Comparison of ENCODE assay signal across 1 cellular context in the genomic region with DNA sequence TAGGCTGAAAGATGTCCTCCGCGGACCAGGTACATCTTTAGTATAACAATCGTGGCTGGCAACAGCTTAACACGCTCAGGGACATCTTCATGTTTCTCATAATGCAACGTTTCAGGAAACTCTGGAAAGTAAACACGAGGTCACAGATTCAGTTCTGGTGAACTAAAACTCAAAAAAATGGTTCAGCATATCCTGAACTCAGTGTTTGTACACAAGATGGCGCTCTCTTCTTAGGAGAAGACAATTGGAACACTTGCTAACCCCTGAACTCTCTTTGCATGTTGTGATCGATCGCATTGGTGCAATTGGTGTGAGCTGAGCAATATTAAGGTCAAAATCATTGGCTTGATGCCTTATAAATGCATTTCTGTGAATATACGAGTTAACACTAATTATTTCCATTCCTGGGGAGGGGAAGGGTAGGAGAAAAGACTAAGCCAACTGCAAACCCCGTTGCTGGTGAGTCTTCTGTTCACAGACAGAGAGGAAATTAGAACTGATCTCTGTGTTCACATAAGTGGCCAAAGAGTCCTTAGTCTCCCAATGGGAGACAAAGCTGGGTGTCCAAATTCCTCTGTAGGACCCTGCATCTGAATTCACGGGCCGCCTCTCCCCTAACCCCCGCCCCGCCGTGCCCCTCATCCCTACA.
TF ChIP-seq lines count a peak whose summit lies in the region.

No MANE protein-coding gene starts in this region.

TF ChIP-seq in K562, 482 proteins besides CTCF, POLR2A, EP300 and RAD21 (continued from another document and continues in another):
- 0 out of 2 replicates have a peak, but pooled peaks have one; percentile 56 for TF ChIP-seq XRCC5 (IDR thresholded peaks at IDR 0.05; ENCODE audit: low read depth, low read length)
- TF ChIP-seq, protein P1, sequence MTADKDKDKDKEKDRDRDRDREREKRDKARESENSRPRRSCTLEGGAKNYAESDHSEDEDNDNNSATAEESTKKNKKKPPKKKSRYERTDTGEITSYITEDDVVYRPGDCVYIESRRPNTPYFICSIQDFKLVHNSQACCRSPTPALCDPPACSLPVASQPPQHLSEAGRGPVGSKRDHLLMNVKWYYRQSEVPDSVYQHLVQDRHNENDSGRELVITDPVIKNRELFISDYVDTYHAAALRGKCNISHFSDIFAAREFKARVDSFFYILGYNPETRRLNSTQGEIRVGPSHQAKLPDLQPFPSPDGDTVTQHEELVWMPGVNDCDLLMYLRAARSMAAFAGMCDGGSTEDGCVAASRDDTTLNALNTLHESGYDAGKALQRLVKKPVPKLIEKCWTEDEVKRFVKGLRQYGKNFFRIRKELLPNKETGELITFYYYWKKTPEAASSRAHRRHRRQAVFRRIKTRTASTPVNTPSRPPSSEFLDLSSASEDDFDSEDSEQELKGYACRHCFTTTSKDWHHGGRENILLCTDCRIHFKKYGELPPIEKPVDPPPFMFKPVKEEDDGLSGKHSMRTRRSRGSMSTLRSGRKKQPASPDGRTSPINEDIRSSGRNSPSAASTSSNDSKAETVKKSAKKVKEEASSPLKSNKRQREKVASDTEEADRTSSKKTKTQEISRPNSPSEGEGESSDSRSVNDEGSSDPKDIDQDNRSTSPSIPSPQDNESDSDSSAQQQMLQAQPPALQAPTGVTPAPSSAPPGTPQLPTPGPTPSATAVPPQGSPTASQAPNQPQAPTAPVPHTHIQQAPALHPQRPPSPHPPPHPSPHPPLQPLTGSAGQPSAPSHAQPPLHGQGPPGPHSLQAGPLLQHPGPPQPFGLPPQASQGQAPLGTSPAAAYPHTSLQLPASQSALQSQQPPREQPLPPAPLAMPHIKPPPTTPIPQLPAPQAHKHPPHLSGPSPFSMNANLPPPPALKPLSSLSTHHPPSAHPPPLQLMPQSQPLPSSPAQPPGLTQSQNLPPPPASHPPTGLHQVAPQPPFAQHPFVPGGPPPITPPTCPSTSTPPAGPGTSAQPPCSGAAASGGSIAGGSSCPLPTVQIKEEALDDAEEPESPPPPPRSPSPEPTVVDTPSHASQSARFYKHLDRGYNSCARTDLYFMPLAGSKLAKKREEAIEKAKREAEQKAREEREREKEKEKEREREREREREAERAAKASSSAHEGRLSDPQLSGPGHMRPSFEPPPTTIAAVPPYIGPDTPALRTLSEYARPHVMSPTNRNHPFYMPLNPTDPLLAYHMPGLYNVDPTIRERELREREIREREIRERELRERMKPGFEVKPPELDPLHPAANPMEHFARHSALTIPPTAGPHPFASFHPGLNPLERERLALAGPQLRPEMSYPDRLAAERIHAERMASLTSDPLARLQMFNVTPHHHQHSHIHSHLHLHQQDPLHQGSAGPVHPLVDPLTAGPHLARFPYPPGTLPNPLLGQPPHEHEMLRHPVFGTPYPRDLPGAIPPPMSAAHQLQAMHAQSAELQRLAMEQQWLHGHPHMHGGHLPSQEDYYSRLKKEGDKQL (CRISPR knock-in tag; IDR thresholded peaks at IDR 0.05; ENCODE audit: borderline replicate concordance), result no peak
- TF ChIP-seq ARID2 (IDR thresholded peaks at IDR 0.05), result peak; percentile 99
- TF ChIP-seq, protein P2, sequence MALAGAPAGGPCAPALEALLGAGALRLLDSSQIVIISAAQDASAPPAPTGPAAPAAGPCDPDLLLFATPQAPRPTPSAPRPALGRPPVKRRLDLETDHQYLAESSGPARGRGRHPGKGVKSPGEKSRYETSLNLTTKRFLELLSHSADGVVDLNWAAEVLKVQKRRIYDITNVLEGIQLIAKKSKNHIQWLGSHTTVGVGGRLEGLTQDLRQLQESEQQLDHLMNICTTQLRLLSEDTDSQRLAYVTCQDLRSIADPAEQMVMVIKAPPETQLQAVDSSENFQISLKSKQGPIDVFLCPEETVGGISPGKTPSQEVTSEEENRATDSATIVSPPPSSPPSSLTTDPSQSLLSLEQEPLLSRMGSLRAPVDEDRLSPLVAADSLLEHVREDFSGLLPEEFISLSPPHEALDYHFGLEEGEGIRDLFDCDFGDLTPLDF (CRISPR knock-in tag; IDR thresholded peaks at IDR 0.05), result 0 out of 2 replicates have a peak, but pooled peaks have one; percentile 25
- TF ChIP-seq, protein P3, sequence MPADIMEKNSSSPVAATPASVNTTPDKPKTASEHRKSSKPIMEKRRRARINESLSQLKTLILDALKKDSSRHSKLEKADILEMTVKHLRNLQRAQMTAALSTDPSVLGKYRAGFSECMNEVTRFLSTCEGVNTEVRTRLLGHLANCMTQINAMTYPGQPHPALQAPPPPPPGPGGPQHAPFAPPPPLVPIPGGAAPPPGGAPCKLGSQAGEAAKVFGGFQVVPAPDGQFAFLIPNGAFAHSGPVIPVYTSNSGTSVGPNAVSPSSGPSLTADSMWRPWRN (IDR thresholded peaks at IDR 0.05; ENCODE audit: low read depth), result no peak
- no peak for TF ChIP-seq DIDO1 (tag; IDR thresholded peaks at IDR 0.05; ENCODE audit: low read depth)
- no peak for TF ChIP-seq ZZZ3 (IDR thresholded peaks at IDR 0.05)
- TF ChIP-seq ZNF165 (CRISPR knock-in tag; IDR thresholded peaks at IDR 0.05; ENCODE audit: borderline replicate concordance), result no peak
- TF ChIP-seq DACH1 (IDR thresholded peaks at IDR 0.05; ENCODE audit: partially characterized antibody), result no peak
- TF ChIP-seq RFX1 (IDR thresholded peaks at IDR 0.05), result no peak
- peak; percentile 83 for TF ChIP-seq NR2C1 (IDR thresholded peaks at IDR 0.05)
- TF ChIP-seq NR2C1 (tag; IDR thresholded peaks at IDR 0.05), result peak; percentile 82
- no peak for TF ChIP-seq CEBPB (tag; IDR thresholded peaks at IDR 0.05)
- TF ChIP-seq ZC3H4 (CRISPR knock-in tag; IDR thresholded peaks at IDR 0.05; ENCODE audit: borderline replicate concordance), result no peak
- no peak for TF ChIP-seq SRSF1 (IDR thresholded peaks at IDR 0.05; ENCODE audit: low read depth, low read length)
- TF ChIP-seq, protein P4, sequence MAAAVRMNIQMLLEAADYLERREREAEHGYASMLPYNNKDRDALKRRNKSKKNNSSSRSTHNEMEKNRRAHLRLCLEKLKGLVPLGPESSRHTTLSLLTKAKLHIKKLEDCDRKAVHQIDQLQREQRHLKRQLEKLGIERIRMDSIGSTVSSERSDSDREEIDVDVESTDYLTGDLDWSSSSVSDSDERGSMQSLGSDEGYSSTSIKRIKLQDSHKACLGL (CRISPR knock-in tag; IDR thresholded peaks at IDR 0.05; ENCODE audit: borderline replicate concordance, poor library complexity, severe bottlenecking), result no peak
- TF ChIP-seq, protein P5, sequence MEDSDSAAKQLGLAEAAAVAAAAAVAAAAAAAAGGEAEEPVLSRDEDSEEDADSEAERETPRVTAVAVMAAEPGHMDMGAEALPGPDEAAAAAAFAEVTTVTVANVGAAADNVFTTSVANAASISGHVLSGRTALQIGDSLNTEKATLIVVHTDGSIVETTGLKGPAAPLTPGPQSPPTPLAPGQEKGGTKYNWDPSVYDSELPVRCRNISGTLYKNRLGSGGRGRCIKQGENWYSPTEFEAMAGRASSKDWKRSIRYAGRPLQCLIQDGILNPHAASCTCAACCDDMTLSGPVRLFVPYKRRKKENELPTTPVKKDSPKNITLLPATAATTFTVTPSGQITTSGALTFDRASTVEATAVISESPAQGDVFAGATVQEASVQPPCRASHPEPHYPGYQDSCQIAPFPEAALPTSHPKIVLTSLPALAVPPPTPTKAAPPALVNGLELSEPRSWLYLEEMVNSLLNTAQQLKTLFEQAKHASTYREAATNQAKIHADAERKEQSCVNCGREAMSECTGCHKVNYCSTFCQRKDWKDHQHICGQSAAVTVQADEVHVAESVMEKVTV (CRISPR knock-in tag; IDR thresholded peaks at IDR 0.05), result peak; percentile 98
- no peak for TF ChIP-seq TAF9B (IDR thresholded peaks at IDR 0.05; ENCODE audit: partially characterized antibody)
- peak; percentile 52; the same call in 1 of the 2 replicates for TF ChIP-seq RB1 (IDR thresholded peaks at IDR 0.05; ENCODE audit: low read depth)
- no peak for TF ChIP-seq SRSF3 (IDR thresholded peaks at IDR 0.05; ENCODE audit: insufficient read depth, low read length)
- TF ChIP-seq, protein P6, sequence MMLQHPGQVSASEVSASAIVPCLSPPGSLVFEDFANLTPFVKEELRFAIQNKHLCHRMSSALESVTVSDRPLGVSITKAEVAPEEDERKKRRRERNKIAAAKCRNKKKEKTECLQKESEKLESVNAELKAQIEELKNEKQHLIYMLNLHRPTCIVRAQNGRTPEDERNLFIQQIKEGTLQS (IDR thresholded peaks at IDR 0.05), result no peak
- TF ChIP-seq, protein P6 (CRISPR knock-in tag; conservative IDR thresholded peaks at IDR 0.05), result 0 out of 2 replicates have a peak, but pooled peaks have one; percentile 47
- TF ChIP-seq, protein P7, sequence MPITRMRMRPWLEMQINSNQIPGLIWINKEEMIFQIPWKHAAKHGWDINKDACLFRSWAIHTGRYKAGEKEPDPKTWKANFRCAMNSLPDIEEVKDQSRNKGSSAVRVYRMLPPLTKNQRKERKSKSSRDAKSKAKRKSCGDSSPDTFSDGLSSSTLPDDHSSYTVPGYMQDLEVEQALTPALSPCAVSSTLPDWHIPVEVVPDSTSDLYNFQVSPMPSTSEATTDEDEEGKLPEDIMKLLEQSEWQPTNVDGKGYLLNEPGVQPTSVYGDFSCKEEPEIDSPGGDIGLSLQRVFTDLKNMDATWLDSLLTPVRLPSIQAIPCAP (CRISPR knock-in tag; IDR thresholded peaks at IDR 0.05; ENCODE audit: borderline replicate concordance), result no peak
- no peak for TF ChIP-seq MTA1 (IDR thresholded peaks at IDR 0.05; ENCODE audit: borderline replicate concordance)
- TF ChIP-seq ATF7 (IDR thresholded peaks at IDR 0.05), result 0 out of 2 replicates have a peak, but pooled peaks have one; percentile 15
- TF ChIP-seq, protein P8, sequence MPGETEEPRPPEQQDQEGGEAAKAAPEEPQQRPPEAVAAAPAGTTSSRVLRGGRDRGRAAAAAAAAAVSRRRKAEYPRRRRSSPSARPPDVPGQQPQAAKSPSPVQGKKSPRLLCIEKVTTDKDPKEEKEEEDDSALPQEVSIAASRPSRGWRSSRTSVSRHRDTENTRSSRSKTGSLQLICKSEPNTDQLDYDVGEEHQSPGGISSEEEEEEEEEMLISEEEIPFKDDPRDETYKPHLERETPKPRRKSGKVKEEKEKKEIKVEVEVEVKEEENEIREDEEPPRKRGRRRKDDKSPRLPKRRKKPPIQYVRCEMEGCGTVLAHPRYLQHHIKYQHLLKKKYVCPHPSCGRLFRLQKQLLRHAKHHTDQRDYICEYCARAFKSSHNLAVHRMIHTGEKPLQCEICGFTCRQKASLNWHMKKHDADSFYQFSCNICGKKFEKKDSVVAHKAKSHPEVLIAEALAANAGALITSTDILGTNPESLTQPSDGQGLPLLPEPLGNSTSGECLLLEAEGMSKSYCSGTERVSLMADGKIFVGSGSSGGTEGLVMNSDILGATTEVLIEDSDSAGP (CRISPR knock-in tag; IDR thresholded peaks at IDR 0.05), result no peak
- TF ChIP-seq BRF1 (IDR thresholded peaks at IDR 0.05; ENCODE audit: borderline replicate concordance, extremely low read depth, insufficient read length), result no peak
- no peak for TF ChIP-seq CBFA2T2 (conservative IDR thresholded peaks at IDR 0.05)
- TF ChIP-seq L3MBTL2 (IDR thresholded peaks at IDR 0.05), result peak; percentile 61; the same call in 1 of the 2 replicates
- no peak for TF ChIP-seq MEF2D (tag; conservative IDR thresholded peaks at IDR 0.05; ENCODE audit: low read depth)
- TF ChIP-seq CBFA2T3 (IDR thresholded peaks at IDR 0.05), result no peak
- TF ChIP-seq, protein P9, sequence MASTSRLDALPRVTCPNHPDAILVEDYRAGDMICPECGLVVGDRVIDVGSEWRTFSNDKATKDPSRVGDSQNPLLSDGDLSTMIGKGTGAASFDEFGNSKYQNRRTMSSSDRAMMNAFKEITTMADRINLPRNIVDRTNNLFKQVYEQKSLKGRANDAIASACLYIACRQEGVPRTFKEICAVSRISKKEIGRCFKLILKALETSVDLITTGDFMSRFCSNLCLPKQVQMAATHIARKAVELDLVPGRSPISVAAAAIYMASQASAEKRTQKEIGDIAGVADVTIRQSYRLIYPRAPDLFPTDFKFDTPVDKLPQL (IDR thresholded peaks at IDR 0.05; ENCODE audit: extremely low read depth, insufficient read length), result no peak
- TF ChIP-seq JUND (IDR thresholded peaks at IDR 0.05; ENCODE audit: borderline replicate concordance, low read depth, low read length), result 0 out of 2 replicates have a peak, but pooled peaks have one; percentile 17
- no peak for TF ChIP-seq JUND (tag; IDR thresholded peaks at IDR 0.05; ENCODE audit: borderline replicate concordance, low read depth, low read length)
- TF ChIP-seq HDAC2 (IDR thresholded peaks at IDR 0.05), result 0 out of 2 replicates have a peak, but pooled peaks have one; percentile 26
- TF ChIP-seq CTBP1 (IDR thresholded peaks at IDR 0.05; ENCODE audit: borderline replicate concordance), result no peak; the same call in 1 of the 2 replicates
- no peak for TF ChIP-seq SP1 (CRISPR knock-in tag; IDR thresholded peaks at IDR 0.05)
- TF ChIP-seq SLC30A9 (CRISPR knock-in tag; IDR thresholded peaks at IDR 0.05), result no peak
- TF ChIP-seq IFI16 (CRISPR knock-in tag; IDR thresholded peaks at IDR 0.05), result no peak
- TF ChIP-seq, protein P10, sequence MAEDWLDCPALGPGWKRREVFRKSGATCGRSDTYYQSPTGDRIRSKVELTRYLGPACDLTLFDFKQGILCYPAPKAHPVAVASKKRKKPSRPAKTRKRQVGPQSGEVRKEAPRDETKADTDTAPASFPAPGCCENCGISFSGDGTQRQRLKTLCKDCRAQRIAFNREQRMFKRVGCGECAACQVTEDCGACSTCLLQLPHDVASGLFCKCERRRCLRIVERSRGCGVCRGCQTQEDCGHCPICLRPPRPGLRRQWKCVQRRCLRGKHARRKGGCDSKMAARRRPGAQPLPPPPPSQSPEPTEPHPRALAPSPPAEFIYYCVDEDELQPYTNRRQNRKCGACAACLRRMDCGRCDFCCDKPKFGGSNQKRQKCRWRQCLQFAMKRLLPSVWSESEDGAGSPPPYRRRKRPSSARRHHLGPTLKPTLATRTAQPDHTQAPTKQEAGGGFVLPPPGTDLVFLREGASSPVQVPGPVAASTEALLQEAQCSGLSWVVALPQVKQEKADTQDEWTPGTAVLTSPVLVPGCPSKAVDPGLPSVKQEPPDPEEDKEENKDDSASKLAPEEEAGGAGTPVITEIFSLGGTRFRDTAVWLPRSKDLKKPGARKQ (CRISPR knock-in tag; IDR thresholded peaks at IDR 0.05), result no peak
- 0 out of 2 replicates have a peak, but pooled peaks have one; percentile 52 for TF ChIP-seq NFATC3 (IDR thresholded peaks at IDR 0.05)
- no peak; the same call in 1 of the 2 replicates for TF ChIP-seq STAT5A (IDR thresholded peaks at IDR 0.05; ENCODE audit: borderline replicate concordance, low read length)
- peak; percentile 49; the same call in 1 of the 2 replicates for TF ChIP-seq TEAD4 (IDR thresholded peaks at IDR 0.05; ENCODE audit: low read length)
- no peak for TF ChIP-seq TEAD4 (CRISPR knock-in tag; IDR thresholded peaks at IDR 0.05; ENCODE audit: borderline replicate concordance)
- peak; percentile 84 for TF ChIP-seq ZNF384 (IDR thresholded peaks at IDR 0.05; ENCODE audit: low read depth, low read length)
- TF ChIP-seq ILK (tag; IDR thresholded peaks at IDR 0.05; ENCODE audit: borderline replicate concordance, low read depth), result no peak
- TF ChIP-seq KAT8 (IDR thresholded peaks at IDR 0.05; ENCODE audit: low read depth), result no peak
- no peak for TF ChIP-seq ZNF12 (CRISPR knock-in tag; IDR thresholded peaks at IDR 0.05)
